Comparison of ENCODE assay signal across 2 cellular contexts in genomic region chr5:43155394-43156096, GRCh38.
TF ChIP-seq lines count a peak whose summit lies in the region.

No MANE protein-coding gene starts in this region.

TF ChIP-seq in GM23338, 12 proteins besides CTCF, POLR2A, EP300 and RAD21:
- TF ChIP-seq, protein P1, sequence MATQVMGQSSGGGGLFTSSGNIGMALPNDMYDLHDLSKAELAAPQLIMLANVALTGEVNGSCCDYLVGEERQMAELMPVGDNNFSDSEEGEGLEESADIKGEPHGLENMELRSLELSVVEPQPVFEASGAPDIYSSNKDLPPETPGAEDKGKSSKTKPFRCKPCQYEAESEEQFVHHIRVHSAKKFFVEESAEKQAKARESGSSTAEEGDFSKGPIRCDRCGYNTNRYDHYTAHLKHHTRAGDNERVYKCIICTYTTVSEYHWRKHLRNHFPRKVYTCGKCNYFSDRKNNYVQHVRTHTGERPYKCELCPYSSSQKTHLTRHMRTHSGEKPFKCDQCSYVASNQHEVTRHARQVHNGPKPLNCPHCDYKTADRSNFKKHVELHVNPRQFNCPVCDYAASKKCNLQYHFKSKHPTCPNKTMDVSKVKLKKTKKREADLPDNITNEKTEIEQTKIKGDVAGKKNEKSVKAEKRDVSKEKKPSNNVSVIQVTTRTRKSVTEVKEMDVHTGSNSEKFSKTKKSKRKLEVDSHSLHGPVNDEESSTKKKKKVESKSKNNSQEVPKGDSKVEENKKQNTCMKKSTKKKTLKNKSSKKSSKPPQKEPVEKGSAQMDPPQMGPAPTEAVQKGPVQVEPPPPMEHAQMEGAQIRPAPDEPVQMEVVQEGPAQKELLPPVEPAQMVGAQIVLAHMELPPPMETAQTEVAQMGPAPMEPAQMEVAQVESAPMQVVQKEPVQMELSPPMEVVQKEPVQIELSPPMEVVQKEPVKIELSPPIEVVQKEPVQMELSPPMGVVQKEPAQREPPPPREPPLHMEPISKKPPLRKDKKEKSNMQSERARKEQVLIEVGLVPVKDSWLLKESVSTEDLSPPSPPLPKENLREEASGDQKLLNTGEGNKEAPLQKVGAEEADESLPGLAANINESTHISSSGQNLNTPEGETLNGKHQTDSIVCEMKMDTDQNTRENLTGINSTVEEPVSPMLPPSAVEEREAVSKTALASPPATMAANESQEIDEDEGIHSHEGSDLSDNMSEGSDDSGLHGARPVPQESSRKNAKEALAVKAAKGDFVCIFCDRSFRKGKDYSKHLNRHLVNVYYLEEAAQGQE (IDR thresholded peaks at IDR 0.05; ENCODE audit: unreplicated experiment): no peak
- no peak for TF ChIP-seq ZNF114 (CRISPR knock-in tag; IDR thresholded peaks at IDR 0.05)
- TF ChIP-seq EZH2 (IDR thresholded peaks at IDR 0.05; ENCODE audit: low read depth, unreplicated experiment): no peak
- no peak for TF ChIP-seq ZNF331 (CRISPR knock-in tag; IDR thresholded peaks at IDR 0.05; ENCODE audit: low read depth)
- no peak for TF ChIP-seq CREB1 (CRISPR knock-in tag; IDR thresholded peaks at IDR 0.05; ENCODE audit: low read depth)
- TF ChIP-seq EZH2phosphoT487 (IDR thresholded peaks at IDR 0.05; ENCODE audit: unreplicated experiment): no peak
- TF ChIP-seq, protein P2, sequence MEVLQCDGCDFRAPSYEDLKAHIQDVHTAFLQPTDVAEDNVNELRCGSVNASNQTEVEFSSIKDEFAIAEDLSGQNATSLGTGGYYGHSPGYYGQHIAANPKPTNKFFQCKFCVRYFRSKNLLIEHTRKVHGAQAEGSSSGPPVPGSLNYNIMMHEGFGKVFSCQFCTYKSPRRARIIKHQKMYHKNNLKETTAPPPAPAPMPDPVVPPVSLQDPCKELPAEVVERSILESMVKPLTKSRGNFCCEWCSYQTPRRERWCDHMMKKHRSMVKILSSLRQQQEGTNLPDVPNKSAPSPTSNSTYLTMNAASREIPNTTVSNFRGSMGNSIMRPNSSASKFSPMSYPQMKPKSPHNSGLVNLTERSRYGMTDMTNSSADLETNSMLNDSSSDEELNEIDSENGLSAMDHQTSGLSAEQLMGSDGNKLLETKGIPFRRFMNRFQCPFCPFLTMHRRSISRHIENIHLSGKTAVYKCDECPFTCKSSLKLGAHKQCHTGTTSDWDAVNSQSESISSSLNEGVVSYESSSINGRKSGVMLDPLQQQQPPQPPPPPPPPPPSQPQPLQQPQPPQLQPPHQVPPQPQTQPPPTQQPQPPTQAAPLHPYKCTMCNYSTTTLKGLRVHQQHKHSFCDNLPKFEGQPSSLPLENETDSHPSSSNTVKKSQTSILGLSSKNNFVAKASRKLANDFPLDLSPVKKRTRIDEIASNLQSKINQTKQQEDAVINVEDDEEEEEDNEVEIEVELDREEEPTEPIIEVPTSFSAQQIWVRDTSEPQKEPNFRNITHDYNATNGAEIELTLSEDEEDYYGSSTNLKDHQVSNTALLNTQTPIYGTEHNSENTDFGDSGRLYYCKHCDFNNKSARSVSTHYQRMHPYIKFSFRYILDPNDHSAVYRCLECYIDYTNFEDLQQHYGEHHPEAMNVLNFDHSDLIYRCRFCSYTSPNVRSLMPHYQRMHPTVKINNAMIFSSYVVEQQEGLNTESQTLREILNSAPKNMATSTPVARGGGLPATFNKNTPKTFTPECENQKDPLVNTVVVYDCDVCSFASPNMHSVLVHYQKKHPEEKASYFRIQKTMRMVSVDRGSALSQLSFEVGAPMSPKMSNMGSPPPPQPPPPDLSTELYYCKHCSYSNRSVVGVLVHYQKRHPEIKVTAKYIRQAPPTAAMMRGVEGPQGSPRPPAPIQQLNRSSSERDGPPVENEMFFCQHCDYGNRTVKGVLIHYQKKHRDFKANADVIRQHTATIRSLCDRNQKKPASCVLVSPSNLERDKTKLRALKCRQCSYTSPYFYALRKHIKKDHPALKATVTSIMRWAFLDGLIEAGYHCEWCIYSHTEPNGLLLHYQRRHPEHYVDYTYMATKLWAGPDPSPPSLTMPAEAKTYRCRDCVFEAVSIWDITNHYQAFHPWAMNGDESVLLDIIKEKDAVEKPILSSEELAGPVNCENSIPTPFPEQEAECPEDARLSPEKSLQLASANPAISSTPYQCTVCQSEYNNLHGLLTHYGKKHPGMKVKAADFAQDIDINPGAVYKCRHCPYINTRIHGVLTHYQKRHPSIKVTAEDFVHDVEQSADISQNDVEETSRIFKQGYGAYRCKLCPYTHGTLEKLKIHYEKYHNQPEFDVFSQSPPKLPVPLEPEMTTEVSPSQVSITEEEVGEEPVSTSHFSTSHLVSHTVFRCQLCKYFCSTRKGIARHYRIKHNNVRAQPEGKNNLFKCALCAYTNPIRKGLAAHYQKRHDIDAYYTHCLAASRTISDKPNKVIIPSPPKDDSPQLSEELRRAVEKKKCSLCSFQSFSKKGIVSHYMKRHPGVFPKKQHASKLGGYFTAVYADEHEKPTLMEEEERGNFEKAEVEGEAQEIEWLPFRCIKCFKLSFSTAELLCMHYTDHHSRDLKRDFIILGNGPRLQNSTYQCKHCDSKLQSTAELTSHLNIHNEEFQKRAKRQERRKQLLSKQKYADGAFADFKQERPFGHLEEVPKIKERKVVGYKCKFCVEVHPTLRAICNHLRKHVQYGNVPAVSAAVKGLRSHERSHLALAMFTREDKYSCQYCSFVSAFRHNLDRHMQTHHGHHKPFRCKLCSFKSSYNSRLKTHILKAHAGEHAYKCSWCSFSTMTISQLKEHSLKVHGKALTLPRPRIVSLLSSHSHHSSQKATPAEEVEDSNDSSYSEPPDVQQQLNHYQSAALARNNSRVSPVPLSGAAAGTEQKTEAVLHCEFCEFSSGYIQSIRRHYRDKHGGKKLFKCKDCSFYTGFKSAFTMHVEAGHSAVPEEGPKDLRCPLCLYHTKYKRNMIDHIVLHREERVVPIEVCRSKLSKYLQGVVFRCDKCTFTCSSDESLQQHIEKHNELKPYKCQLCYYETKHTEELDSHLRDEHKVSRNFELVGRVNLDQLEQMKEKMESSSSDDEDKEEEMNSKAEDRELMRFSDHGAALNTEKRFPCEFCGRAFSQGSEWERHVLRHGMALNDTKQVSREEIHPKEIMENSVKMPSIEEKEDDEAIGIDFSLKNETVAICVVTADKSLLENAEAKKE (CRISPR knock-in tag; IDR thresholded peaks at IDR 0.05): no peak
- TF ChIP-seq POLR2AphosphoS5 (IDR thresholded peaks at IDR 0.05; ENCODE audit: low read depth): no peak
- no peak for TF ChIP-seq JUNB (IDR thresholded peaks at IDR 0.05; ENCODE audit: unreplicated experiment)
- no peak for TF ChIP-seq NANOG (IDR thresholded peaks at IDR 0.05; ENCODE audit: borderline replicate concordance)
- TF ChIP-seq, protein P3, sequence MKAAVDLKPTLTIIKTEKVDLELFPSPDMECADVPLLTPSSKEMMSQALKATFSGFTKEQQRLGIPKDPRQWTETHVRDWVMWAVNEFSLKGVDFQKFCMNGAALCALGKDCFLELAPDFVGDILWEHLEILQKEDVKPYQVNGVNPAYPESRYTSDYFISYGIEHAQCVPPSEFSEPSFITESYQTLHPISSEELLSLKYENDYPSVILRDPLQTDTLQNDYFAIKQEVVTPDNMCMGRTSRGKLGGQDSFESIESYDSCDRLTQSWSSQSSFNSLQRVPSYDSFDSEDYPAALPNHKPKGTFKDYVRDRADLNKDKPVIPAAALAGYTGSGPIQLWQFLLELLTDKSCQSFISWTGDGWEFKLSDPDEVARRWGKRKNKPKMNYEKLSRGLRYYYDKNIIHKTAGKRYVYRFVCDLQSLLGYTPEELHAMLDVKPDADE (IDR thresholded peaks at IDR 0.05): no peak
- no peak for TF ChIP-seq STAT1 (IDR thresholded peaks at IDR 0.05; ENCODE audit: unreplicated experiment)
TF ChIP-seq in GM23338: peak in this region for 0.

TF ChIP-seq in K562, 482 proteins besides CTCF, POLR2A, EP300 and RAD21:
- TF ChIP-seq, protein P4, sequence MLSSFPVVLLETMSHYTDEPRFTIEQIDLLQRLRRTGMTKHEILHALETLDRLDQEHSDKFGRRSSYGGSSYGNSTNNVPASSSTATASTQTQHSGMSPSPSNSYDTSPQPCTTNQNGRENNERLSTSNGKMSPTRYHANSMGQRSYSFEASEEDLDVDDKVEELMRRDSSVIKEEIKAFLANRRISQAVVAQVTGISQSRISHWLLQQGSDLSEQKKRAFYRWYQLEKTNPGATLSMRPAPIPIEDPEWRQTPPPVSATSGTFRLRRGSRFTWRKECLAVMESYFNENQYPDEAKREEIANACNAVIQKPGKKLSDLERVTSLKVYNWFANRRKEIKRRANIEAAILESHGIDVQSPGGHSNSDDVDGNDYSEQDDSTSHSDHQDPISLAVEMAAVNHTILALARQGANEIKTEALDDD (IDR thresholded peaks at IDR 0.05): 0 out of 2 replicates have a peak, but pooled peaks have one; percentile 53
- no peak for TF ChIP-seq ZNF586 (CRISPR knock-in tag; conservative IDR thresholded peaks at IDR 0.05)
